ENCODE assay signal across 28 cellular contexts in the genomic region with DNA sequence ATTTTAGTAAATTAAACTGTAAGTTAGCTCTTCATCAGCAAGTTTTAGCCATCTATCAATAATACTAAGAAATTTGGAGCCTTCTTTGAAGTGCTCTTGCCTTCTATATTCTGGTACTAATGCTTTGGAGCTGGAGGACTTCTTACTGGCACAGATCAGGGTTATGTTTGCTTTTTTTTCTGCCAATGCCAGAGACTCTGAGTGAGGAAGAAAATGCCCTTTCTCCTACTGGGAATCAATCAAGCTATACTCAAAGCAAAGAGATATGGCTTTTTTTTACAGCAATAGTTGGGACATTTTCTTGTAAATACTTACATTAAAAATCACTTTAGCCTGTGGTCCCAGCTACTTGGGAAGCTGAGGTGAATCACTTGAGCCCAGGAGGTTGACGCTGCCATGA. TPM values are rescaled to one million over a fixed set of nuclear protein-coding genes. Genes with fewer than 3 reads are reported as not detected.
DNase-seq lines count a peak whose midpoint lies in the region; ATAC-seq, FAIRE-seq and TF ChIP-seq lines count a peak whose summit lies in the region.
"Had no signal": no experiment of that assay in that cellular context is flagged by ENCODE, and none has a peak within 500 bp of the region (broad histone marks: within the 10 kb centered on the region; RNA-seq: fewer than 3 reads in every experiment).

No MANE protein-coding gene starts in this region.

- H3K4me3 ChIP-seq in right cardiac atrium (ENCODE audit: low read length) (no peak overlapping the region), esophagus muscularis mucosa (no peak overlapping the region), neutrophil (ENCODE audit: low read depth in 1 of 2, low read length in 1 of 2) (peak overlapping the region; percentile 16 to 28)
- H3K4me3 ChIP-seq: breast epithelium, heart right ventricle, lower lobe of right lung, pancreas, sigmoid colon, tibial nerve had no signal

- no peak for TF ChIP-seq POLR2A in esophagus muscularis mucosa (IDR thresholded peaks at IDR 0.05; ENCODE audit: low read depth)

- H3K9me3 Mint-ChIP-seq in glutamatergic neuron (ENCODE audit: unreplicated experiment), result peaks cover 5% of the 10 kb centered on the region
- H3K9me3 Mint-ChIP-seq: activated T-helper 17 cell treated with anti-CD3 and anti-CD28 coated beads, Interleukin-2, amount 50 U/mL, for 72 hours; immature natural killer cell; stimulated activated memory B cell treated with anti-CD40 and anti-IgM and Interleukin-4, amounts not matched to agents 10 μg/mL and 1 μg/mL and 100 μg/mL, for 72 hours; T-cell had no signal

- no peak overlapping the region for H3K4me3 Mint-ChIP-seq in glutamatergic neuron (ENCODE audit: unreplicated experiment)
- H3K4me3 Mint-ChIP-seq: activated CD8-positive, alpha-beta memory T cell treated with anti-CD3 and anti-CD28 coated beads, Interleukin-2, amount 10 ng/mL, durations not matched to agents 7 days and 5 days; activated naive CD8-positive, alpha-beta T cell treated with anti-CD3 and anti-CD28 coated beads, Interleukin-2, amount 10 ng/mL, durations not matched to agents 7 days and 5 days; activated T-helper 17 cell treated with anti-CD3 and anti-CD28 coated beads, Interleukin-2, amount 50 U/mL, for 72 hours; immature natural killer cell; stimulated activated memory B cell treated with anti-CD40 and anti-IgM and Interleukin-4, amounts not matched to agents 10 μg/mL and 1 μg/mL and 100 μg/mL, for 72 hours; T-cell had no signal

- no peaks in the 10 kb centered on the region for H3K27me3 Mint-ChIP-seq in glutamatergic neuron (ENCODE audit: unreplicated experiment)
- H3K27me3 Mint-ChIP-seq: activated CD8-positive, alpha-beta memory T cell treated with anti-CD3 and anti-CD28 coated beads, Interleukin-2, amount 10 ng/mL, durations not matched to agents 7 days and 5 days; activated naive CD8-positive, alpha-beta T cell treated with anti-CD3 and anti-CD28 coated beads, Interleukin-2, amount 10 ng/mL, durations not matched to agents 7 days and 5 days; activated T-helper 17 cell treated with anti-CD3 and anti-CD28 coated beads, Interleukin-2, amount 50 U/mL, for 72 hours; stimulated activated memory B cell treated with anti-CD40 and anti-IgM and Interleukin-4, amounts not matched to agents 10 μg/mL and 1 μg/mL and 100 μg/mL, for 72 hours; T-cell had no signal

- H3K36me3 Mint-ChIP-seq in glutamatergic neuron (ENCODE audit: unreplicated experiment), result no peaks in the 10 kb centered on the region

- no peak for TF ChIP-seq CTCF in esophagus muscularis mucosa (IDR thresholded peaks at IDR 0.05)
- TF ChIP-seq CTCF in neutrophil (IDR thresholded peaks at IDR 0.05), result no peak
- TF ChIP-seq CTCF in glutamatergic neuron (IDR thresholded peaks at IDR 0.05; ENCODE audit: partially characterized antibody, unreplicated experiment), result no peak
- no peak for TF ChIP-seq CTCF in foreskin keratinocyte (conservative IDR thresholded peaks at IDR 0.05)

- no peak overlapping the region for H3K27ac Mint-ChIP-seq in glutamatergic neuron (ENCODE audit: unreplicated experiment)
- H3K27ac Mint-ChIP-seq: activated CD8-positive, alpha-beta memory T cell treated with anti-CD3 and anti-CD28 coated beads, Interleukin-2, amount 10 ng/mL, durations not matched to agents 7 days and 5 days; activated naive CD8-positive, alpha-beta T cell treated with anti-CD3 and anti-CD28 coated beads, Interleukin-2, amount 10 ng/mL, durations not matched to agents 7 days and 5 days; activated T-helper 17 cell treated with anti-CD3 and anti-CD28 coated beads, Interleukin-2, amount 50 U/mL, for 72 hours; immature natural killer cell; stimulated activated memory B cell treated with anti-CD40 and anti-IgM and Interleukin-4, amounts not matched to agents 10 μg/mL and 1 μg/mL and 100 μg/mL, for 72 hours; T-cell had no signal

- ATAC-seq in right cardiac atrium (no peak), Right ventricle myocardium inferior (no peak), foreskin keratinocyte (no peak)
- ATAC-seq: activated CD8-positive, alpha-beta memory T cell treated with anti-CD3 and anti-CD28 coated beads, Interleukin-2, amount 10 ng/mL, durations not matched to agents 7 days and 5 days; activated T-helper 17 cell treated with anti-CD3 and anti-CD28 coated beads, Interleukin-2, amount 50 U/mL, for 72 hours; heart right ventricle; lower lobe of right lung; pancreas; stimulated activated memory B cell treated with anti-CD40 and anti-IgM and Interleukin-4, amounts not matched to agents 10 μg/mL and 1 μg/mL and 100 μg/mL, for 72 hours; T-cell had no signal

- TF ChIP-seq EP300 in esophagus muscularis mucosa (IDR thresholded peaks at IDR 0.05), result no peak

- intact Hi-C loops in right cardiac atrium (cut with DNase I) (no loop called here), Right ventricle myocardium inferior (cut with DNase I) (no loop called here), esophagus muscularis mucosa (cut with DNase I) (no loop called here)

- H3K27me3 ChIP-seq in right cardiac atrium (ENCODE audit: control insufficient read depth, insufficient read depth) (no peaks in the 10 kb centered on the region), esophagus muscularis mucosa (no peaks in the 10 kb centered on the region), neutrophil (no peaks in the 10 kb centered on the region), foreskin keratinocyte (no peaks in the 10 kb centered on the region)
- H3K27me3 ChIP-seq: BE2C, breast epithelium, heart right ventricle, pancreas, sigmoid colon, tibial nerve had no signal

- H3K4me1 ChIP-seq in right cardiac atrium (ENCODE audit: control insufficient read depth, insufficient read depth, low read length) (no peaks in the 10 kb centered on the region), esophagus muscularis mucosa (peaks cover 29 to 49% (median 41%) of the 10 kb centered on the region in 4 donors), neutrophil (ENCODE audit: control insufficient read depth in 1 of 2, insufficient read depth in 1 of 2, low read depth in 1 of 2, low read length in 1 of 2) (peaks cover 49% of the 10 kb centered on the region in 2 experiments), foreskin keratinocyte (no peaks in the 10 kb centered on the region)
- H3K4me1 ChIP-seq: BE2C, breast epithelium had no signal

- no peak for FAIRE-seq in urothelium cell line (lab: Jason Lieb, UNC)
- FAIRE-seq: A204.1, pancreas had no signal

- DNase-seq in right cardiac atrium, result no peak
- no peak for DNase-seq in Right ventricle myocardium inferior (ENCODE audit: missing footprints)
- DNase-seq in esophagus muscularis mucosa (ENCODE audit: extremely low spot score), result no peak
- DNase-seq in glutamatergic neuron, result no peak
- DNase-seq in foreskin keratinocyte, result no peak
- DNase-seq in stimulated activated CD4-positive, alpha-beta T cell treated with anti-CD3 and anti-CD28 coated beads, Interleukin-15, amount 100 ng/mL, for 24 hours, result no peak
- no peak for DNase-seq in urothelium cell line (ENCODE audit: low spot score)
- DNase-seq: activated CD4-positive, alpha-beta T cell treated with anti-CD3 and anti-CD28 coated beads for 4 hours; activated CD8-positive, alpha-beta memory T cell treated with anti-CD3 and anti-CD28 coated beads, Interleukin-2, amount 10 ng/mL, durations not matched to agents 7 days and 5 days; activated naive CD8-positive, alpha-beta T cell treated with anti-CD3 and anti-CD28 coated beads, Interleukin-2, amount 10 ng/mL, durations not matched to agents 7 days and 5 days; BE2C; cortex of kidney; GOT3; heart right ventricle; immature natural killer cell; lower lobe of right lung; NCI-H1694; NCI-H82; pancreas; SHP77; sigmoid colon; T-cell had no signal

- 93% methylated on average over 1 of the region's 1 CpG for WGBS in right cardiac atrium
- 63% methylated on average over 1 of the region's 1 CpG for WGBS in esophagus muscularis mucosa

- peaks cover 0 to 10% (median 3%) of the 10 kb centered on the region in 4 donors for H3K36me3 ChIP-seq in esophagus muscularis mucosa
- H3K36me3 ChIP-seq in neutrophil, result peaks cover 4% of the 10 kb centered on the region
- H3K36me3 ChIP-seq: BE2C, breast epithelium, lower lobe of right lung, pancreas had no signal

- H3K27ac ChIP-seq in right cardiac atrium (ENCODE audit: low read length) (peak overlapping the region; percentile 37), esophagus muscularis mucosa (replicated peaks in 1 of 4) (peak overlapping the region in 3 of 4 donors; percentile 10 to 22 (median 13)), neutrophil (peak overlapping the region; percentile 83), foreskin keratinocyte (no peak overlapping the region)
- H3K27ac ChIP-seq: breast epithelium, lower lobe of right lung, pancreas had no signal

- H3K9me3 ChIP-seq in right cardiac atrium (ENCODE audit: control insufficient read depth, low read length) (no peaks in the 10 kb centered on the region), esophagus muscularis mucosa (no peaks in the 10 kb centered on the region), neutrophil (no peaks in the 10 kb centered on the region)
- H3K9me3 ChIP-seq: BE2C, breast epithelium, heart right ventricle, lower lobe of right lung, pancreas, sigmoid colon, tibial nerve had no signal

- H3K4me1 Mint-ChIP-seq in glutamatergic neuron (ENCODE audit: low read depth, unreplicated experiment), result no peaks in the 10 kb centered on the region
- H3K4me1 Mint-ChIP-seq: activated T-helper 17 cell treated with anti-CD3 and anti-CD28 coated beads, Interleukin-2, amount 50 U/mL, for 72 hours had no signal

RNA-seq across cellular contexts. Expression of gene HSDL2, which starts 4.3 kb away (rescaled TPM):
- total RNA-seq in right cardiac atrium (100 to 1,000 TPM; 102 to 120 (median 111) TPM), Right ventricle myocardium inferior (270 TPM), esophagus muscularis mucosa (10 to 100 TPM; 34.3 to 73.1 (median 50.0) TPM), glutamatergic neuron (ENCODE audit: unreplicated experiment) (4.8 TPM), foreskin keratinocyte (23.1 and 25.5 TPM in 2 replicates)
- polyA plus RNA-seq in right cardiac atrium (87.6 TPM), foreskin keratinocyte (11.5 and 13.1 TPM in 2 replicates)

RNA-seq across cellular contexts. Expression of gene PTBP3, which starts 50.8 kb away (rescaled TPM):
- 10 to 100 TPM; 15.1 to 19.6 (median 17.3) TPM for total RNA-seq in right cardiac atrium
- polyA plus RNA-seq in right cardiac atrium, result 4.4 TPM
- total RNA-seq in Right ventricle myocardium inferior, result 21.0 TPM
- total RNA-seq in esophagus muscularis mucosa, result 10 to 100 TPM; 19.9 to 31.1 (median 25.5) TPM
- 48.6 TPM for total RNA-seq in glutamatergic neuron (ENCODE audit: unreplicated experiment)
- total RNA-seq in foreskin keratinocyte, result 62.1 and 67.8 TPM in 2 replicates
- polyA plus RNA-seq in foreskin keratinocyte, result 11.2 and 14.7 TPM in 2 replicates

Comparison
In these comparisons a context has a peak if more than half of its experiments do, and no peak if none do; other contexts are left out.
1. H3K4me3 ChIP-seq: peak in neutrophil (2 of 2); none in right cardiac atrium (single experiment) and esophagus muscularis mucosa (0 of 4).